In the genomic region with DNA sequence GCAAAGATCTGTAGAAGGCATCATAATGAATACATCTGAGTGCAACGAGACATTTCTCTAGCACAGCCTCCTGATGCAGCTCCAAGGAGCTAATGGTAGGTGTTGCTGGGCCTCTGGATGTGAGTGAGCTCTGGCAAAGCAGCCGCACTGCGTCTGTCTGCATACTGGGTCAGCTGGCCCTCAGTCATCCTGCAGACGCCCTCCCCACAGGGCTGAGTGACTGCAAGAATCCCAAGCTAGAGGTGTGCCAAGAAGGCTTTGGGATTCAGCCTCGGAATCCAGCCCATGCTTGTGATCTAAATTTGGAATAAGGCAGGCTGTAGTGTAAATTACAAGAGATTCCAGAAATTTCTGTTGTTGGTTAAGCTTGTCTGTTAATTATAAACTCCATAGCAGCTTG, we compare ENCODE assay signal across 1 cellular context.
TF ChIP-seq lines count a peak whose summit lies in the region.

No MANE protein-coding gene starts in this region.

TF ChIP-seq in endothelial cell of umbilical vein, 7 proteins besides CTCF, POLR2A, EP300 and RAD21:
- TF ChIP-seq, protein P1, sequence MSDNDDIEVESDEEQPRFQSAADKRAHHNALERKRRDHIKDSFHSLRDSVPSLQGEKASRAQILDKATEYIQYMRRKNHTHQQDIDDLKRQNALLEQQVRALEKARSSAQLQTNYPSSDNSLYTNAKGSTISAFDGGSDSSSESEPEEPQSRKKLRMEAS (IDR thresholded peaks at IDR 0.05; ENCODE audit: insufficient read depth, insufficient read length), result no peak
- no peak for TF ChIP-seq FOS (IDR thresholded peaks at IDR 0.05; ENCODE audit: borderline replicate concordance, insufficient read depth, low read length)
- TF ChIP-seq JUN (IDR thresholded peaks at IDR 0.05; ENCODE audit: borderline replicate concordance, insufficient read depth, insufficient read length, low read depth), result no peak
- TF ChIP-seq POLR2AphosphoS5 (IDR thresholded peaks at IDR 0.05; ENCODE audit: insufficient read depth, low read depth, low read length), result no peak
- TF ChIP-seq GATA2 (IDR thresholded peaks at IDR 0.05; ENCODE audit: insufficient read depth, insufficient read length, low read depth, low read length), result no peak
- no peak for TF ChIP-seq MYC (IDR thresholded peaks at IDR 0.05; ENCODE audit: low read depth, low read length)
- no peak for TF ChIP-seq EZH2 (IDR thresholded peaks at IDR 0.05; ENCODE audit: borderline replicate concordance, low read depth, low read length, severe bottlenecking)
